In genomic region chr19:4669723-4670480, GRCh38 we compare ENCODE assay signal across 8 cellular contexts. TPM values are rescaled to one million over a fixed set of nuclear protein-coding genes. Genes with fewer than 3 reads are reported as not detected.
DNase-seq lines count a peak whose midpoint lies in the region; ATAC-seq and TF ChIP-seq lines count a peak whose summit lies in the region.

TSS of gene MYDGF (minus strand) at chr19:4670342. CDS start at chr19:4670334, 8 bp downstream.

- H3K36me3 Mint-ChIP-seq in activated T-helper 1 cell treated with anti-CD3 and anti-CD28 coated beads, Interleukin-12 subunit alpha, Interleukin-12 subunit beta, Interleukin-2, Interleukin-4 antibody, amounts not matched to agents 30 ng/mL and 10 ng/mL and 1 ng/mL, durations not matched to agents 14 hours and 24 hours and 36 hours (ENCODE audit: low read depth) = peaks cover 17% of the 10 kb centered on the region
- H3K36me3 Mint-ChIP-seq in naive thymus-derived CD8-positive, alpha-beta T cell = peaks cover 0 to 37% (median 5%) of the 10 kb centered on the region in 3 donors
- peaks cover 9% of the 10 kb centered on the region for H3K36me3 Mint-ChIP-seq in stimulated activated memory B cell treated with anti-CD40 and anti-IgM and Interleukin-4, amounts not matched to agents 10 μg/mL and 1 μg/mL and 100 μg/mL, for 72 hours

- H3K4me1 ChIP-seq in fibroblast of lung (ENCODE audit: control insufficient read depth, extremely low read depth, insufficient read depth, low read length) = peaks cover 6% of the 10 kb centered on the region

- H3K4me3 Mint-ChIP-seq in activated T-helper 1 cell treated with anti-CD3 and anti-CD28 coated beads, Interleukin-12 subunit alpha, Interleukin-12 subunit beta, Interleukin-2, Interleukin-4 antibody, amounts not matched to agents 30 ng/mL and 10 ng/mL and 1 ng/mL, durations not matched to agents 14 hours and 24 hours and 36 hours = peak within 1 kb of the TSS; percentile 91
- peak within 1 kb of the TSS; percentile 83 to 94 (median 88) for H3K4me3 Mint-ChIP-seq in naive thymus-derived CD8-positive, alpha-beta T cell
- H3K4me3 Mint-ChIP-seq in stimulated activated memory B cell treated with anti-CD40 and anti-IgM and Interleukin-4, amounts not matched to agents 10 μg/mL and 1 μg/mL and 100 μg/mL, for 72 hours = peak within 1 kb of the TSS; percentile 85

- no peaks in the 10 kb centered on the region for H4K20me1 ChIP-seq in fibroblast of lung (ENCODE audit: control insufficient read depth, extremely low read depth, insufficient read depth, low read length)

- DNase-seq in DMS114 treated with DMSO at 0.1 percent for 48 hours (lab: John Stamatoyannopoulos, UW; ENCODE audit: unreplicated experiment) = peak; percentile 30
- DNase-seq in LoVo (ENCODE audit: low spot score) = peak; percentile 94
- DNase-seq in RPMI8226 = peak; percentile 95
- DNase-seq in activated T-helper 1 cell treated with anti-CD3 and anti-CD28 coated beads, Interleukin-12 subunit alpha, Interleukin-12 subunit beta, Interleukin-2, Interleukin-4 antibody, amounts not matched to agents 30 ng/mL and 10 ng/mL and 1 ng/mL, durations not matched to agents 14 hours and 24 hours and 36 hours (ENCODE audit: low spot score) = peak; percentile 91
- peak; percentile 84 to 89 for DNase-seq in fibroblast of lung (ENCODE audit: low read depth in 2 of 2)
- peak; percentile 85 to 96 (median 92) for DNase-seq in naive thymus-derived CD8-positive, alpha-beta T cell

- no peaks in the 10 kb centered on the region for H3K27me3 ChIP-seq in fibroblast of lung (ENCODE audit: control insufficient read depth, insufficient read depth, low read length)

- peak within 1 kb of the TSS; percentile 90 for H3K9ac ChIP-seq in fibroblast of lung (ENCODE audit: insufficient read depth, low read length)

- intact Hi-C loops in activated T-helper 1 cell treated with anti-CD3 and anti-CD28 coated beads, Interleukin-12 subunit alpha, Interleukin-12 subunit beta, Interleukin-2, Interleukin-4 antibody, amounts not matched to agents 30 ng/mL and 10 ng/mL and 1 ng/mL, durations not matched to agents 14 hours and 24 hours and 36 hours (cut with micrococcal nuclease) = loop anchor here (1.0 kb wide), 6 partner anchors 9 to 198 kb away; partner anchors contain the start of genes DPP9, FEM1A, HDGFL2 and PLIN3

- H3K27ac ChIP-seq in fibroblast of lung (ENCODE audit: insufficient read depth, low read length) = peak within 1 kb of the TSS; percentile 68

- no peaks in the 10 kb centered on the region for H3K9me3 Mint-ChIP-seq in activated T-helper 1 cell treated with anti-CD3 and anti-CD28 coated beads, Interleukin-12 subunit alpha, Interleukin-12 subunit beta, Interleukin-2, Interleukin-4 antibody, amounts not matched to agents 30 ng/mL and 10 ng/mL and 1 ng/mL, durations not matched to agents 14 hours and 24 hours and 36 hours
- no peaks in the 10 kb centered on the region for H3K9me3 Mint-ChIP-seq in naive thymus-derived CD8-positive, alpha-beta T cell
- no peaks in the 10 kb centered on the region for H3K9me3 Mint-ChIP-seq in stimulated activated memory B cell treated with anti-CD40 and anti-IgM and Interleukin-4, amounts not matched to agents 10 μg/mL and 1 μg/mL and 100 μg/mL, for 72 hours

- peak within 1 kb of the TSS; percentile 71 for H3K4me2 ChIP-seq in fibroblast of lung (ENCODE audit: extremely low read depth, insufficient read depth, low read length)

- H3K79me2 ChIP-seq in fibroblast of lung (ENCODE audit: control insufficient read depth, insufficient read depth, low read length) = peaks cover 19% of the 10 kb centered on the region

- no peaks in the 10 kb centered on the region for H3K27me3 Mint-ChIP-seq in activated T-helper 1 cell treated with anti-CD3 and anti-CD28 coated beads, Interleukin-12 subunit alpha, Interleukin-12 subunit beta, Interleukin-2, Interleukin-4 antibody, amounts not matched to agents 30 ng/mL and 10 ng/mL and 1 ng/mL, durations not matched to agents 14 hours and 24 hours and 36 hours (ENCODE audit: insufficient read depth)
- no peaks in the 10 kb centered on the region for H3K27me3 Mint-ChIP-seq in naive thymus-derived CD8-positive, alpha-beta T cell
- H3K27me3 Mint-ChIP-seq in stimulated activated memory B cell treated with anti-CD40 and anti-IgM and Interleukin-4, amounts not matched to agents 10 μg/mL and 1 μg/mL and 100 μg/mL, for 72 hours = no peaks in the 10 kb centered on the region

- peak; percentile 86 for ATAC-seq in GM21737 (IDR thresholded peaks at IDR 0.05; ENCODE audit: unreplicated experiment)
- ATAC-seq in naive thymus-derived CD8-positive, alpha-beta T cell = peak; percentile 98 to 99
- ATAC-seq in stimulated activated memory B cell treated with anti-CD40 and anti-IgM and Interleukin-4, amounts not matched to agents 10 μg/mL and 1 μg/mL and 100 μg/mL, for 72 hours = peak; percentile 99

- POLR2A ChIA-PET in naive thymus-derived CD8-positive, alpha-beta T cell (lab: Charles Lee) = interaction anchor here (1.0 to 1.5 kb wide), 2 partner anchors 93 to 100 kb away, joined by 3 read pairs; no protein-coding TSS in a partner anchor

- H3K4me1 Mint-ChIP-seq in activated T-helper 1 cell treated with anti-CD3 and anti-CD28 coated beads, Interleukin-12 subunit alpha, Interleukin-12 subunit beta, Interleukin-2, Interleukin-4 antibody, amounts not matched to agents 30 ng/mL and 10 ng/mL and 1 ng/mL, durations not matched to agents 14 hours and 24 hours and 36 hours (ENCODE audit: low read depth) = peaks cover 5% of the 10 kb centered on the region
- peaks cover 1 to 22% (median 16%) of the 10 kb centered on the region in 4 donors for H3K4me1 Mint-ChIP-seq in naive thymus-derived CD8-positive, alpha-beta T cell
- H3K4me1 Mint-ChIP-seq in stimulated activated memory B cell treated with anti-CD40 and anti-IgM and Interleukin-4, amounts not matched to agents 10 μg/mL and 1 μg/mL and 100 μg/mL, for 72 hours = peaks cover 22% of the 10 kb centered on the region

- H3K27ac Mint-ChIP-seq in activated T-helper 1 cell treated with anti-CD3 and anti-CD28 coated beads, Interleukin-12 subunit alpha, Interleukin-12 subunit beta, Interleukin-2, Interleukin-4 antibody, amounts not matched to agents 30 ng/mL and 10 ng/mL and 1 ng/mL, durations not matched to agents 14 hours and 24 hours and 36 hours = peak within 1 kb of the TSS; percentile 77
- peak within 1 kb of the TSS; percentile 43 to 94 (median 84) for H3K27ac Mint-ChIP-seq in naive thymus-derived CD8-positive, alpha-beta T cell
- peak within 1 kb of the TSS; percentile 93 for H3K27ac Mint-ChIP-seq in stimulated activated memory B cell treated with anti-CD40 and anti-IgM and Interleukin-4, amounts not matched to agents 10 μg/mL and 1 μg/mL and 100 μg/mL, for 72 hours

- TF ChIP-seq CTCF in fibroblast of lung (conservative IDR thresholded peaks at IDR 0.05 in 1 of 2, IDR thresholded peaks at IDR 0.05 in 1 of 2; ENCODE audit: low read depth in 1 of 2, low read length in 2 of 2) = no peak

- no peaks in the 10 kb centered on the region for H3K9me3 ChIP-seq in fibroblast of lung (ENCODE audit: control insufficient read depth, insufficient read depth, low read depth, low read length)

- peaks cover 11% of the 10 kb centered on the region for H3K36me3 ChIP-seq in fibroblast of lung (ENCODE audit: control insufficient read depth, insufficient read depth, low read length)

- H3K4me3 ChIP-seq in fibroblast of lung (replicated peaks in 1 of 4; ENCODE audit: control extremely low read depth in 1 of 4, insufficient read depth in 1 of 4, low read depth in 3 of 4, low read length in 4 of 4) = peak within 1 kb of the TSS; percentile 70 to 94 (median 80)

- peak within 1 kb of the TSS; percentile 76 for H2AFZ ChIP-seq in fibroblast of lung (ENCODE audit: low read length)

RNA-seq across cellular contexts. Expression of gene MYDGF, which starts in this region (rescaled TPM):
- 97.1 and 98.0 TPM in 2 replicates for total RNA-seq in activated T-helper 1 cell treated with anti-CD3 and anti-CD28 coated beads, Interleukin-12 subunit alpha, Interleukin-12 subunit beta, Interleukin-2, Interleukin-4 antibody, amounts not matched to agents 30 ng/mL and 10 ng/mL and 1 ng/mL, durations not matched to agents 14 hours and 24 hours and 36 hours
- total RNA-seq in fibroblast of lung = 140 and 181 TPM in 2 replicates
- 167 and 190 TPM in 2 replicates for polyA plus RNA-seq in fibroblast of lung
- polyA plus RNA-seq in fibroblast of lung (2012) = 303 and 376 TPM in 2 replicates
- polyA minus RNA-seq in fibroblast of lung (ENCODE audit: low replicate concordance) = 108 and 137 TPM in 2 replicates
- total RNA-seq in naive thymus-derived CD8-positive, alpha-beta T cell = 10 to 100 TPM; 24.9 to 25.8 TPM
- 100 to 1,000 TPM; 103 to 114 (median 114) TPM for polyA plus RNA-seq in naive thymus-derived CD8-positive, alpha-beta T cell

Comparison
In these comparisons a context has a peak if more than half of its experiments do, and no peak if none do; other contexts are left out.
1. Peak in every context shown above with its lines: DNase-seq, ATAC-seq, H3K4me3 ChIP-seq and H3K27ac ChIP-seq.
2. DNase-seq: peak in every context shown above with its lines; median percentile 95 in RPMI8226; 94 in LoVo; 92 in naive thymus-derived CD8-positive, alpha-beta T cell; 91 in activated T-helper 1 cell treated with anti-CD3 and anti-CD28 coated beads, Interleukin-12 subunit alpha, Interleukin-12 subunit beta, Interleukin-2, Interleukin-4 antibody, amounts not matched to agents 30 ng/mL and 10 ng/mL and 1 ng/mL, durations not matched to agents 14 hours and 24 hours and 36 hours; 86 in fibroblast of lung; 30 in DMS114 treated with DMSO at 0.1 percent for 48 hours.